Comparison of ENCODE assay signal across 8 cellular contexts in the genomic region with DNA sequence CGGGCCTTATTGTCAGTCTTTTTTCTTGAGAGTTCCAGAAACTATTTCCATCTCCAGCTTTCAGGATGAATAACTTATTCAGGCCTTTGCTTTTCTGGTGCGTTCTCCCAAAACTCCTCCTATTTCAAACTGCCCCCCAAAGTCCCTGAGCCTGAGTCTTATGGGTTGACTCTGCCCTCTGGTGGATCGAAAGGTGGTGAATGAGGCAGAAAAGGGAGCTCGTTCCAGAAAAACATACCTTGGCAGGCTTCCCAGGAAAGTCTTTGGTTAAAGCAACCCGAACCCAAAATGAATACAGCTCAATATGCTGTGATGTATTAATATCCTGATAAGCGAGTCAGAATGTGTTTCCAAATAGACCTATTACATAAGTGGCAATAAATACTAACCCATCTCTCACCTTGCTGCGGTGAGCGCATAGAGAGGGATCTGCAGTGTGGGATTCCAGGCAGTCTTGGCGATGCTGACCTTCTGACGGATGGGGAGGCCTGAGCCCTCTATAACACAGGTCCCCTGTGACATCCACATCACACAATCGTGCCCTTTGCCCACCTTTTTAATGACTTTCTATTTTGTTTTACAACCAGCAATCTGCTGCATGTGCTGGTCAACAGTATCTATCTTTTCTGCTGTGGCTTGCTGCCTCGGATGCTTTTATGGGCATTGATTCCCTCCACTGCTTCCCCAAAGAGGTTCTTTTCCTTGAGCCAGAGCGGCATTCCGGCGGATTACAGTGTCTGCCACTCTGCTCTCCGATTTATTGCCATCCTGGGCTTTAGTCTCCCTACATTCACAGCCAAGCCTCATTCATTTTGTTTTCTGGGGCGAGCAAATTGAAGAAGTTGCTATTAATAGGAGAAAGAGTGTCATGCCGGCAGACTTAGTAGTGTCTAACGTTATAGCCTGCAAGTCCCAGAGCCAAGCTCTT.
DNase-seq lines count a peak whose midpoint lies in the region; ATAC-seq and TF ChIP-seq lines count a peak whose summit lies in the region.

No MANE protein-coding gene starts in this region.

- H3K4me3 ChIP-seq in GM12865 (ENCODE audit: low read depth, low read length) (no peak overlapping the region), kidney epithelial cell (ENCODE audit: low read depth, low read length) (no peak overlapping the region)

- H3K36me3 ChIP-seq in kidney epithelial cell (ENCODE audit: control insufficient read depth, insufficient read depth, low read length) = no peaks in the 10 kb centered on the region

- H3K27ac ChIP-seq in caudate nucleus (ENCODE audit: low read depth, low read length) (peak overlapping the region; percentile 53), temporal lobe (ENCODE audit: low read depth, low read length) (peak overlapping the region; percentile 54)

- peak; percentile 39 for TF ChIP-seq CTCF in GM12865 (IDR thresholded peaks at IDR 0.05; ENCODE audit: insufficient read depth, low read depth, low read length, missing control alignments)
- peak; percentile 70 for TF ChIP-seq CTCF in kidney epithelial cell (IDR thresholded peaks at IDR 0.05; ENCODE audit: insufficient read depth, low read length, poor library complexity, severe bottlenecking)

- ATAC-seq in HG03159 (IDR thresholded peaks at IDR 0.05; ENCODE audit: unreplicated experiment) = no peak

- peak; percentile 22 for DNase-seq in GM12865 (ENCODE audit: low read depth)
- peak; percentile 59 for DNase-seq in NCI-H2227 (lab: John Stamatoyannopoulos, UW; ENCODE audit: unreplicated experiment)
- peak in 46 of 61 donors; percentile 9 to 89 (median 46) for DNase-seq in caudate nucleus (lab: John Stamatoyannopoulos, UW)
- no peak for DNase-seq in kidney epithelial cell (ENCODE audit: low read depth)
- no peak for DNase-seq in activated CD8-positive, alpha-beta memory T cell treated with anti-CD3 and anti-CD28 coated beads, Interleukin-2, amount 50 U/mL, for 48 hours
- no peak for DNase-seq in activated naive CD4-positive, alpha-beta T cell treated with Interleukin-2 at 50 U/mL for 16 hours

- H3K27me3 ChIP-seq in kidney epithelial cell (ENCODE audit: control insufficient read depth, insufficient read depth, low read length) = no peaks in the 10 kb centered on the region

Comparison
In these comparisons a context has a peak if more than half of its experiments do, and no peak if none do; other contexts are left out.
1. DNase-seq: peak in GM12865 (single experiment), NCI-H2227 (single experiment) and caudate nucleus (46 of 61); none in kidney epithelial cell (single experiment), activated CD8-positive, alpha-beta memory T cell treated with anti-CD3 and anti-CD28 coated beads, Interleukin-2, amount 50 U/mL, for 48 hours (single experiment) and activated naive CD4-positive, alpha-beta T cell treated with Interleukin-2 at 50 U/mL for 16 hours (single experiment).